8 cellular contexts compared by ENCODE assay signal in genomic region chr16:1770328-1771071, GRCh38. TPM values are rescaled to one million over a fixed set of nuclear protein-coding genes. Genes with fewer than 3 reads are reported as not detected.
A peak's percentile ranks its signal among the peaks of the same experiment; 100 is the strongest.
DNase-seq lines count a peak whose midpoint lies in the region; ATAC-seq and TF ChIP-seq lines count a peak whose summit lies in the region.

No MANE protein-coding gene starts in this region.

- peak overlapping the region; percentile 97 for H3K9ac ChIP-seq in OCI-LY3 (ENCODE audit: low read length)

- H3K4me3 ChIP-seq in OCI-LY3 (ENCODE audit: low read length): peak overlapping the region; percentile 99
- peak overlapping the region; percentile 88 for H3K4me3 ChIP-seq in osteoblast (ENCODE audit: insufficient read depth, low read length)
- H3K4me3 ChIP-seq in aorta (ENCODE audit: low read length in 2 of 2): peak overlapping the region; percentile 80 to 86

- TF ChIP-seq CTCF in GM13977 (IDR thresholded peaks at IDR 0.05; ENCODE audit: extremely low read depth, insufficient read depth, missing control alignments) (no peak), OCI-LY3 (IDR thresholded peaks at IDR 0.05; ENCODE audit: low read depth, low read length) (no peak), osteoblast (IDR thresholded peaks at IDR 0.05; ENCODE audit: extremely low read depth, low read depth, low read length) (no peak)

- 1 to 2% methylated on average over 60 to 69 of the region's 69 CpGs for WGBS in aorta, 2 donors

- H3K79me2 ChIP-seq in OCI-LY3 (ENCODE audit: low read length) (peaks cover 34% of the 10 kb centered on the region), osteoblast (ENCODE audit: insufficient read depth, low read length) (peaks cover 33% of the 10 kb centered on the region)

- in situ Hi-C loops in GM13977 (cut with MboI; ENCODE audit: low pct_unique_long_range_greater_than_20kb, low sequenced_read_pairs, unreplicated experiment): no loop called here

- ATAC-seq in aorta (ENCODE audit: low FRiP score): peak; percentile 24
- no peak for ATAC-seq in HG03460 (IDR thresholded peaks at IDR 0.05; ENCODE audit: unreplicated experiment)

- H2AFZ ChIP-seq in OCI-LY3 (ENCODE audit: low read depth, low read length): no peak overlapping the region
- no peak overlapping the region for H2AFZ ChIP-seq in osteoblast (ENCODE audit: low read length)

- H3K27ac ChIP-seq in OCI-LY3 (ENCODE audit: low read length) (peak overlapping the region; percentile 82; the same call in 1 of the 2 replicates), osteoblast (ENCODE audit: low read depth, low read length) (peak overlapping the region; percentile 41), aorta (ENCODE audit: low read depth in 1 of 2, low read length in 2 of 2) (peak overlapping the region in 1 of 2 donors; percentile 7)

- DNase-seq in GM13977 (ENCODE audit: low spot score) (peak; percentile 86), globus pallidus (ENCODE audit: low spot score) (peak; percentile 37), osteoblast (ENCODE audit: insufficient read length, low spot score, missing footprints) (peak; percentile 99), aorta (peak; percentile 85 to 91), amniotic stem cell (lab: John Stamatoyannopoulos, UW) (no peak)
- DNase-seq in activated naive CD4-positive, alpha-beta T cell treated with anti-CD3 and anti-CD28 coated beads, Interleukin-2, amount 50 U/mL, for 16 hours: peak; percentile 61

- intact Hi-C loops in aorta (cut with DNase I): loop anchor here in 1 of 2 donors (5.0 kb wide), 1 partner anchor 63 kb away; the partner anchor contains the start of gene MAPK8IP3

- H3K4me2 ChIP-seq in OCI-LY3 (ENCODE audit: low read length): peak overlapping the region; percentile 95
- H3K4me2 ChIP-seq in osteoblast (ENCODE audit: insufficient read depth, low read length): peak overlapping the region; percentile 81

- H4K20me1 ChIP-seq in OCI-LY3 (ENCODE audit: insufficient read depth, low read length): no peaks in the 10 kb centered on the region
- H4K20me1 ChIP-seq in osteoblast (ENCODE audit: insufficient read depth, low read length): peaks cover 27% of the 10 kb centered on the region

- no peaks in the 10 kb centered on the region for H3K9me3 ChIP-seq in OCI-LY3 (ENCODE audit: insufficient read depth, low read length)
- H3K9me3 ChIP-seq in osteoblast (ENCODE audit: low read depth, low read length): no peaks in the 10 kb centered on the region
- H3K9me3 ChIP-seq in aorta (ENCODE audit: control insufficient read depth, low read length): no peaks in the 10 kb centered on the region

- H3K27me3 ChIP-seq in OCI-LY3 (ENCODE audit: low read depth, low read length): no peaks in the 10 kb centered on the region
- no peaks in the 10 kb centered on the region for H3K27me3 ChIP-seq in osteoblast (ENCODE audit: insufficient read depth, low read length)
- H3K27me3 ChIP-seq in aorta (ENCODE audit: control insufficient read depth in 1 of 2, insufficient read depth in 2 of 2, low read length in 1 of 2): no peaks in the 10 kb centered on the region

- H3K4me1 ChIP-seq in OCI-LY3 (ENCODE audit: low read length) (peaks cover 12% of the 10 kb centered on the region), osteoblast (ENCODE audit: insufficient read depth, low read length) (peaks cover 27% of the 10 kb centered on the region), aorta (ENCODE audit: control insufficient read depth in 1 of 2, insufficient read depth in 2 of 2, low read length in 2 of 2) (no peaks in the 10 kb centered on the region)

- H3K36me3 ChIP-seq in OCI-LY3 (replicated peaks; ENCODE audit: low read depth, low read length) (peaks cover 7% of the 10 kb centered on the region), osteoblast (ENCODE audit: insufficient read depth, low read length) (peaks cover 25% of the 10 kb centered on the region), aorta (ENCODE audit: control insufficient read depth in 1 of 2, insufficient read depth in 2 of 2, low read length in 1 of 2) (no peaks in the 10 kb centered on the region)

RNA-seq across cellular contexts. Expression of gene NME3, which starts 0.8 kb away (rescaled TPM):
- total RNA-seq in osteoblast: 49.2 and 55.4 TPM in 2 replicates
- total RNA-seq in aorta: 10 to 100 TPM; 33.0 to 62.8 TPM
- polyA plus RNA-seq in aorta: 100 to 1,000 TPM in 1 of 2 donors, 10 to 100 TPM in 1; 61.0 to 379 TPM

RNA-seq across cellular contexts. Expression of gene EME2, which starts 2.1 kb away (rescaled TPM):
- total RNA-seq in osteoblast (10.0 and 16.3 TPM in 2 replicates), aorta (10 to 100 TPM; 15.8 to 23.7 TPM)
- polyA plus RNA-seq in aorta: 10 to 100 TPM in 1 of 2 donors, 1 to 10 TPM in 1; 1.6 to 20.6 TPM

RNA-seq across cellular contexts. Expression of gene MRPS34, which starts 2.4 kb away (rescaled TPM):
- total RNA-seq in osteoblast (40.5 and 47.1 TPM in 2 replicates), aorta (10 to 100 TPM; 36.5 to 40.5 TPM)
- polyA plus RNA-seq in aorta: 10 to 100 TPM; 67.7 to 74.2 TPM

RNA-seq across cellular contexts. Expression of gene SPSB3, which starts 11.9 kb away (rescaled TPM):
- total RNA-seq in osteoblast (33.6 and 42.3 TPM in 2 replicates), aorta (10 to 100 TPM; 33.6 to 33.7 TPM)
- 100 to 1,000 TPM in 1 of 2 donors, 10 to 100 TPM in 1; 25.8 to 322 TPM for polyA plus RNA-seq in aorta

RNA-seq across cellular contexts. Expression of gene NUBP2, which starts 12.3 kb away (rescaled TPM):
- 45.4 and 56.1 TPM in 2 replicates for total RNA-seq in osteoblast
- total RNA-seq in aorta: 10 to 100 TPM; 30.7 to 32.9 TPM
- polyA plus RNA-seq in aorta: 10 to 100 TPM; 55.3 to 92.4 TPM
